2 cellular contexts compared by ENCODE assay signal in the genomic region with DNA sequence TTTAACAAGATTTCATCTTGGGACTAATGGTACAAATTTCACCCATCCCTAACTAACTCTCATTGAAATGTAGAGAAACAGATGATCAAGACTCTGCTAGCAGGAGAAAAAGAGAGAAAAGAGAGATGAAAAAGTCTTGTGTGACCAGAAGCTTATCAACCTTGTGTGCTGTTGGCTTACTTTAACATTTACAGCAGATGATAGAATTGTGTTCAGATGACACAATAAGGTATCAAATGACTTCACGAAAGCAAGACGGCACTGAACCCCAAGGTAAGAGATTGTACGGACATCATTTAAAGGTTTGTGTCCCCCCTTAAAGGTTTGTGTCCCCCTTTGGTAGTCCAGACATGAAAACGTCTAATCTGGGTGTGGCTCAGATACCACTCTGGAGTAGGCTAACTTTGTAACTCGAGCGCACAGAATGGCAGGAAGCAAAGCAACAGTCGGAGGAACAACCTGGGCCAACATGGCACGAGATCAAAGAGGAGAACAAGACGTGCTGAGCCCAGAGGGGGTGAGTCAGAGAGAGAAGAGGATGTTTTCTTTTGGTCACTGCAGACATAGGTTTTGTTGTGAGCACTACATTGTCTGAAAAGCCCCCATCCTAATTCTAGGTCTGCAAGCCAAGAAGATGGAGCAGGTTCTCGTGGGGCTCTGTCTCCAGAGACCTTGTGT.
TF ChIP-seq lines count a peak whose summit lies in the region.

No MANE protein-coding gene starts in this region.

TF ChIP-seq in A549, 52 proteins besides CTCF, POLR2A, EP300 and RAD21:
- TF ChIP-seq, protein P1, sequence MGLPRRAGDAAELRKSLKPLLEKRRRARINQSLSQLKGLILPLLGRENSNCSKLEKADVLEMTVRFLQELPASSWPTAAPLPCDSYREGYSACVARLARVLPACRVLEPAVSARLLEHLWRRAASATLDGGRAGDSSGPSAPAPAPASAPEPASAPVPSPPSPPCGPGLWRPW (IDR thresholded peaks at IDR 0.05) = no peak
- TF ChIP-seq JUNB (IDR thresholded peaks at IDR 0.05) (peak; percentile 24; the same call in 1 of the 2 replicates), FOSL2 (IDR thresholded peaks at IDR 0.05) (no peak), FOSL2 (CRISPR knock-in tag; IDR thresholded peaks at IDR 0.05) (peak; percentile 8; the same call in 1 of the 2 replicates)

TF ChIP-seq in IMR-90, 13 proteins besides CTCF, POLR2A, EP300 and RAD21 (continued from another document):
- no peak for TF ChIP-seq BHLHE40 (IDR thresholded peaks at IDR 0.05; ENCODE audit: low read depth, low read length)
- TF ChIP-seq FOS (IDR thresholded peaks at IDR 0.05; ENCODE audit: low read depth, low read length) = no peak
- TF ChIP-seq CEBPB (IDR thresholded peaks at IDR 0.05; ENCODE audit: low read depth, low read length) = no peak
- no peak for TF ChIP-seq NFE2L2 (IDR thresholded peaks at IDR 0.05; ENCODE audit: low read depth, low read length)
- TF ChIP-seq RFX5 (IDR thresholded peaks at IDR 0.05; ENCODE audit: low read depth, low read length) = no peak
- TF ChIP-seq, protein P2, sequence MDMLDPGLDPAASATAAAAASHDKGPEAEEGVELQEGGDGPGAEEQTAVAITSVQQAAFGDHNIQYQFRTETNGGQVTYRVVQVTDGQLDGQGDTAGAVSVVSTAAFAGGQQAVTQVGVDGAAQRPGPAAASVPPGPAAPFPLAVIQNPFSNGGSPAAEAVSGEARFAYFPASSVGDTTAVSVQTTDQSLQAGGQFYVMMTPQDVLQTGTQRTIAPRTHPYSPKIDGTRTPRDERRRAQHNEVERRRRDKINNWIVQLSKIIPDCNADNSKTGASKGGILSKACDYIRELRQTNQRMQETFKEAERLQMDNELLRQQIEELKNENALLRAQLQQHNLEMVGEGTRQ (IDR thresholded peaks at IDR 0.05; ENCODE audit: low read depth, low read length) = no peak
- TF ChIP-seq SMC3 (IDR thresholded peaks at IDR 0.05; ENCODE audit: low read depth, low read length) = no peak
- no peak for TF ChIP-seq MXI1 (IDR thresholded peaks at IDR 0.05; ENCODE audit: borderline replicate concordance, low read depth, low read length)
- TF ChIP-seq, protein P3, sequence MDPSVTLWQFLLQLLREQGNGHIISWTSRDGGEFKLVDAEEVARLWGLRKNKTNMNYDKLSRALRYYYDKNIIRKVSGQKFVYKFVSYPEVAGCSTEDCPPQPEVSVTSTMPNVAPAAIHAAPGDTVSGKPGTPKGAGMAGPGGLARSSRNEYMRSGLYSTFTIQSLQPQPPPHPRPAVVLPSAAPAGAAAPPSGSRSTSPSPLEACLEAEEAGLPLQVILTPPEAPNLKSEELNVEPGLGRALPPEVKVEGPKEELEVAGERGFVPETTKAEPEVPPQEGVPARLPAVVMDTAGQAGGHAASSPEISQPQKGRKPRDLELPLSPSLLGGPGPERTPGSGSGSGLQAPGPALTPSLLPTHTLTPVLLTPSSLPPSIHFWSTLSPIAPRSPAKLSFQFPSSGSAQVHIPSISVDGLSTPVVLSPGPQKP (IDR thresholded peaks at IDR 0.05; ENCODE audit: borderline replicate concordance, low read depth, low read length) = no peak
- no peak for TF ChIP-seq MAFK (IDR thresholded peaks at IDR 0.05; ENCODE audit: low read depth, low read length)
- TF ChIP-seq RCOR1 (IDR thresholded peaks at IDR 0.05; ENCODE audit: insufficient replicate concordance, low read length) = no peak
- no peak for TF ChIP-seq CHD1 (IDR thresholded peaks at IDR 0.05; ENCODE audit: low read depth, low read length)
